8 cellular contexts compared by ENCODE assay signal in the genomic region with DNA sequence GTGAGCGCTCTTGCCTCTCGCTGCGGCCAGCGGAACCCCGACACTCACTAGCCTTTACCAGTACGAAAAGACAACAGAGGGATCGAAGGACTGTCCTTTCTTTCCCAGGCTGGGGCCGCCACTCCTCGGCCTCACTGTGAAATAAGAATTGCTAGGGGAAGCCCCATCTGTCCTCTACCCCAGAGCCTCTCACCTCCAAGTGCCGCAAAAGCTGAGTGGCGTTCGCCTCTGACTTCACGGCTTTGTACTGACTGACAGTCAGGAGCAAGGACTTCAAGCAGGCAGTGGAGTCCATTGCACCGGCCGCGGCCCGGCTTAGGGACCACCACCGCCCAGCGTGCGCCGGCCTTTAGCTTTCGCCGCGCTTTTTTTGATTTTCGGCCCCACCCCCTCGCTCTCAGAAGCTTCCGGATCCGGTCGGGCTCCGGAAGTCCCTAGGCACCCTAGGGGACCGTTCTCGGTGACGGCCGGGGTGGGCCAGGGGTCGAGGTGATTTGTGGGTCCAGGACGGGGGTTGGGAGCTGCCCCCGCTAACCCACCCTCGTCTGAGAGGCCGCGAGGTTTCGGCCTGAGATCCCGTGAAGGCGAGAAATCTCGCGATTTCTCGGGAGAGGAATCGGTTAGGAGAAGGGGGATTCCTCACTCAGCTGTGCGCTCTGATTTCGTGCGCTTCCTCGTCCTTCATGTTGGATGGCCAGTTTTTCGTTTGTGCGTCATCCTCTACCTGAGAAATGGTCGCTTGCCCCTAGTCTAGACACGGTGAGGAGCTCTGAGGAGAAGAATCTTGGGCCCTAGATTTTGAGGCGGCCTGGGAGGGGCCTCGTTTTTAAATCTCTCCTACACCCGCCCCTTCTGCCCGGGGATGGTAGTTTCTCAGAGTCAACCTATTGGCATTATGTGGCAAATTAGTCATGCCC. TPM values are rescaled to one million over a fixed set of nuclear protein-coding genes. Genes with fewer than 3 reads are reported as not detected.
DNase-seq lines count a peak whose midpoint lies in the region; ATAC-seq, FAIRE-seq and TF ChIP-seq lines count a peak whose summit lies in the region.

TSS of gene CIP2A (minus strand) at position 358 of the 917 bp plus-strand sequence. CDS start at position 295, 63 bp downstream.
A gene with protein sequence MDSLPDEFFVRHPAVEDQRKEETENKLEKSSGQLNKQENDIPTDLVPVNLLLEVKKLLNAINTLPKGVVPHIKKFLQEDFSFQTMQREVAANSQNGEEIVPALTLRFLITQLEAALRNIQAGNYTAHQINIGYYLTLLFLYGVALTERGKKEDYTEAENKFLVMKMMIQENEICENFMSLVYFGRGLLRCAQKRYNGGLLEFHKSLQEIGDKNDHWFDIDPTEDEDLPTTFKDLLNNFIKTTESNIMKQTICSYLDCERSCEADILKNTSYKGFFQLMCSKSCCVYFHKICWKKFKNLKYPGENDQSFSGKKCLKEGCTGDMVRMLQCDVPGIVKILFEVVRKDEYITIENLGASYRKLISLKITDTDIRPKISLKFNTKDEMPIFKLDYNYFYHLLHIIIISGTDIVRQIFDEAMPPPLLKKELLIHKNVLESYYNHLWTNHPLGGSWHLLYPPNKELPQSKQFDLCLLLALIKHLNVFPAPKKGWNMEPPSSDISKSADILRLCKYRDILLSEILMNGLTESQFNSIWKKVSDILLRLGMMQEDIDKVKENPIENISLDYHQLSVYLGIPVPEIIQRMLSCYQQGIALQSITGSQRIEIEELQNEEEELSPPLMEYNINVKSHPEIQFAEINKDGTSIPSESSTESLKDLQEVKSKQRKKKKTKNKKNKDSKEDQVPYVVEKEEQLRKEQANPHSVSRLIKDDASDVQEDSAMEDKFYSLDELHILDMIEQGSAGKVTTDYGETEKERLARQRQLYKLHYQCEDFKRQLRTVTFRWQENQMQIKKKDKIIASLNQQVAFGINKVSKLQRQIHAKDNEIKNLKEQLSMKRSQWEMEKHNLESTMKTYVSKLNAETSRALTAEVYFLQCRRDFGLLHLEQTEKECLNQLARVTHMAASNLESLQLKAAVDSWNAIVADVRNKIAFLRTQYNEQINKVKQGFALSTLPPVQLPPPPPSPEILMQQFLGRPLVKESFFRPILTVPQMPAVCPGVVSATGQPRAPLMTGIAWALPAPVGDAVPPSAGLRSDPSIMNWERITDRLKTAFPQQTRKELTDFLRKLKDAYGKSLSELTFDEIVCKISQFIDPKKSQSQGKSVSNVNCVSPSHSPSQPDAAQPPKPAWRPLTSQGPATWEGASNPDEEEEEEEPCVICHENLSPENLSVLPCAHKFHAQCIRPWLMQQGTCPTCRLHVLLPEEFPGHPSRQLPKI (plus strand): TSS at position 642 of the 917 bp plus-strand sequence. CDS start 15,685 bp downstream, outside the sequence.

- H3K9me3 Mint-ChIP-seq in activated CD4-positive, alpha-beta T cell treated with anti-CD3 and anti-CD28 coated beads for 36 hours (ENCODE audit: low read depth) = no peaks in the 10 kb centered on the region
- no peaks in the 10 kb centered on the region for H3K9me3 Mint-ChIP-seq in chondrocyte (ENCODE audit: low read depth)

- TF ChIP-seq CTCF in BE2C (IDR thresholded peaks at IDR 0.05; ENCODE audit: low read depth, low read length) (no peak), chondrocyte (IDR thresholded peaks at IDR 0.05) (no peak), kidney (IDR thresholded peaks at IDR 0.05; ENCODE audit: borderline replicate concordance, extremely low read depth, insufficient read depth) (no peak)

- H3K9me3 ChIP-seq in BE2C = no peaks in the 10 kb centered on the region
- H3K9me3 ChIP-seq in kidney (ENCODE audit: control insufficient read depth in 1 of 2, low read length in 2 of 2) = no peaks in the 10 kb centered on the region

- H3K36me3 ChIP-seq in BE2C = peaks cover 9% of the 10 kb centered on the region
- H3K36me3 ChIP-seq in kidney (ENCODE audit: control insufficient read depth in 1 of 2, insufficient read depth in 2 of 2, low read length in 2 of 2) = no peaks in the 10 kb centered on the region

- CTCF ChIA-PET in activated CD4-positive, alpha-beta T cell treated with anti-CD3 and anti-CD28 coated beads for 36 hours (lab: Charles Lee) = interaction anchor here (0.7 to 3.1 kb wide), 6 partner anchors 9 to 231 kb away, joined by 3 to 15 read pairs (median 8); no protein-coding TSS in a partner anchor

- H3K4me1 ChIP-seq in BE2C = no peaks in the 10 kb centered on the region
- peaks cover 3 to 4% of the 10 kb centered on the region in 2 donors for H3K4me1 ChIP-seq in kidney (ENCODE audit: control insufficient read depth in 1 of 2, insufficient read depth in 1 of 2, low read depth in 1 of 2, low read length in 2 of 2)

- H3K9ac ChIP-seq in kidney (ENCODE audit: low read length in 2 of 2) = peak within 1 kb of the TSS; percentile 91 to 99

- H3K36me3 Mint-ChIP-seq in activated CD4-positive, alpha-beta T cell treated with anti-CD3 and anti-CD28 coated beads for 36 hours (ENCODE audit: low read depth) = peaks cover 14% of the 10 kb centered on the region
- no peaks in the 10 kb centered on the region for H3K36me3 Mint-ChIP-seq in chondrocyte (ENCODE audit: low read depth)

- FAIRE-seq in GM19239 (lab: Jason Lieb, UNC) (peak; percentile 96), kidney (lab: Jason Lieb, UNC) (no peak)

- no peaks in the 10 kb centered on the region for H3K27me3 Mint-ChIP-seq in activated CD4-positive, alpha-beta T cell treated with anti-CD3 and anti-CD28 coated beads for 36 hours
- H3K27me3 Mint-ChIP-seq in chondrocyte (ENCODE audit: low read depth) = no peaks in the 10 kb centered on the region

- intact Hi-C loops in activated CD4-positive, alpha-beta T cell treated with anti-CD3 and anti-CD28 coated beads for 36 hours (cut with DNase I, micrococcal nuclease) = loop anchor here (1.0 to 10.0 kb wide), 8 partner anchors 14 to 1067 kb away; partner anchors contain the start of genes TRAT1 (in 2 of the 2), BBX (in 1 of the 2) and IFT57 (in 1 of the 2)
- intact Hi-C loops in kidney (cut with DNase I) = no loop called here

- H3K4me1 Mint-ChIP-seq in activated CD4-positive, alpha-beta T cell treated with anti-CD3 and anti-CD28 coated beads for 36 hours = peaks cover 33% of the 10 kb centered on the region
- H3K4me1 Mint-ChIP-seq in chondrocyte (ENCODE audit: low read depth) = peaks cover 37% of the 10 kb centered on the region

- H3K4me3 Mint-ChIP-seq in activated CD4-positive, alpha-beta T cell treated with anti-CD3 and anti-CD28 coated beads for 36 hours = peak within 1 kb of the TSS; percentile 82
- H3K4me3 Mint-ChIP-seq in chondrocyte (ENCODE audit: unreplicated experiment) = peak within 1 kb of the TSS; percentile 96

- DNase-seq in BE2C (peak; percentile 98), GM19239 (ENCODE audit: insufficient read length, low spot score) (peak; percentile 55), NCI-H510A treated with DMSO at 0.1 percent for 48 hours (lab: John Stamatoyannopoulos, UW) (peak; percentile 55), chondrocyte (ENCODE audit: low spot score) (peak; percentile 93), kidney (peak; percentile 97)
- peak; percentile 90 for DNase-seq in activated CD4-positive, alpha-beta T cell treated with anti-CD3 and anti-CD28 coated beads for 36 hours
- DNase-seq in stimulated activated CD4-positive, alpha-beta T cell treated with anti-CD3 and anti-CD28 coated beads, Interleukin-15, amount 100 ng/mL, for 1 hour (ENCODE audit: low read depth in 1 of 2, low spot score in 1 of 2) = peak; percentile 58 to 69

- H3K4me3 ChIP-seq in BE2C (ENCODE audit: low read depth, low read length) (peak within 1 kb of the TSS; percentile 90), kidney (ENCODE audit: low read length in 2 of 2) (peak within 1 kb of the TSS; percentile 91 to 96)

- POLR2A ChIA-PET in activated CD4-positive, alpha-beta T cell treated with anti-CD3 and anti-CD28 coated beads for 36 hours (lab: Charles Lee) = interaction anchor here (0.6 to 3.1 kb wide), 6 partner anchors 9 to 500 kb away, joined by 3 to 24 read pairs (median 3); no protein-coding TSS in a partner anchor

- peak within 1 kb of the TSS; percentile 97 for H3K27ac Mint-ChIP-seq in activated CD4-positive, alpha-beta T cell treated with anti-CD3 and anti-CD28 coated beads for 36 hours
- H3K27ac Mint-ChIP-seq in chondrocyte (ENCODE audit: unreplicated experiment) = peak within 1 kb of the TSS; percentile 100

- H3K27me3 ChIP-seq in BE2C = no peaks in the 10 kb centered on the region

- ATAC-seq in HG03442 (IDR thresholded peaks at IDR 0.05; ENCODE audit: unreplicated experiment) = peak; percentile 89
- peak; percentile 87 for ATAC-seq in activated CD4-positive, alpha-beta T cell treated with anti-CD3 and anti-CD28 coated beads for 36 hours

- H3K27ac ChIP-seq in kidney (ENCODE audit: low read depth in 2 of 2, low read length in 2 of 2) = peak within 1 kb of the TSS; percentile 90 to 97

RNA-seq across cellular contexts. Expression of gene CIP2A, which starts in this region (rescaled TPM):
- 2.8 TPM for polyA plus RNA-seq in BE2C (2012; ENCODE audit: insufficient read depth, insufficient read length, low read depth)
- 10 to 100 TPM; 47.8 to 58.5 TPM for total RNA-seq in activated CD4-positive, alpha-beta T cell treated with anti-CD3 and anti-CD28 coated beads for 36 hours
- 5.7 to 9.4 TPM (median 5.8 TPM) in 3 replicates for total RNA-seq in chondrocyte
- 3.5 TPM for total RNA-seq in kidney
- polyA plus RNA-seq in kidney (ENCODE audit: insufficient read depth, low read depth, low replicate concordance) = 0.82 TPM

RNA-seq across cellular contexts. Expression of the second gene that starts in this region (rescaled TPM):
- polyA plus RNA-seq in BE2C (2012; ENCODE audit: insufficient read depth, insufficient read length, low read depth) = 11.1 TPM
- 10 to 100 TPM; 11.9 to 12.9 TPM for total RNA-seq in activated CD4-positive, alpha-beta T cell treated with anti-CD3 and anti-CD28 coated beads for 36 hours
- total RNA-seq in chondrocyte (8.5 to 11.0 TPM (median 9.5 TPM) in 3 replicates), kidney (15.5 TPM)
- polyA plus RNA-seq in kidney (ENCODE audit: insufficient read depth, low read depth, low replicate concordance) = 9.4 TPM

Comparison
In these comparisons a context has a peak if more than half of its experiments do, and no peak if none do; other contexts are left out.
1. Peak in every context shown above with its lines: DNase-seq, ATAC-seq, H3K4me3 ChIP-seq and H3K27ac ChIP-seq.